ENCODE assay signal across 8 cellular contexts in genomic region chr6:68575765-68576439, GRCh38. TPM values are rescaled to one million over a fixed set of nuclear protein-coding genes. Genes with fewer than 3 reads are reported as not detected.
DNase-seq lines count a peak whose midpoint lies in the region; ATAC-seq and TF ChIP-seq lines count a peak whose summit lies in the region.

No MANE protein-coding gene starts in this region.

- DNase-seq in hepatocyte (ENCODE audit: low spot score) (peak; percentile 50), sciatic nerve (ENCODE audit: low spot score) (no peak), psoas muscle (no peak), NOMO-1 (lab: John Stamatoyannopoulos, UW; ENCODE audit: unreplicated experiment in 2 of 2) (no peak)
- no peak for DNase-seq in activated CD4-positive, alpha-beta T cell treated with anti-CD3 and anti-CD28 coated beads, Interleukin-2, amount 50 U/mL, for 48 hours

- no peaks in the 10 kb centered on the region for H4K20me1 ChIP-seq in OCI-LY3 (ENCODE audit: insufficient read depth, low read length)
- H4K20me1 ChIP-seq in hepatocyte (ENCODE audit: insufficient read depth, poor library complexity, severe bottlenecking) = no peaks in the 10 kb centered on the region

- WGBS in hepatocyte (ENCODE audit: low lambda C conversion rate, missing lambda C conversion rate) = 8% methylated on average over 7 of the region's 14 CpGs
- WGBS in psoas muscle, 3 donors = 5 to 16% (median 7%) methylated on average over 14 of the region's 14 CpGs

- H3K27me3 ChIP-seq in OCI-LY3 (ENCODE audit: low read depth, low read length) = no peaks in the 10 kb centered on the region
- H3K27me3 ChIP-seq in hepatocyte = no peaks in the 10 kb centered on the region
- peaks cover 0 to 3% (median 0%) of the 10 kb centered on the region in 3 donors for H3K27me3 ChIP-seq in psoas muscle (ENCODE audit: insufficient read depth in 3 of 3, low read length in 2 of 3)

- H3K9me2 ChIP-seq in hepatocyte (replicated peaks; ENCODE audit: insufficient read depth) = no peaks in the 10 kb centered on the region

- H3K36me3 ChIP-seq in OCI-LY3 (replicated peaks; ENCODE audit: low read depth, low read length) = no peaks in the 10 kb centered on the region
- no peaks in the 10 kb centered on the region for H3K36me3 ChIP-seq in hepatocyte (replicated peaks; ENCODE audit: insufficient read depth, low read depth)
- H3K36me3 ChIP-seq in psoas muscle (ENCODE audit: insufficient read depth in 1 of 2, low read depth in 1 of 2) = no peaks in the 10 kb centered on the region

- peak; percentile 43 for ATAC-seq in HG03432 (IDR thresholded peaks at IDR 0.05; ENCODE audit: unreplicated experiment)
- peak; percentile 49 for ATAC-seq in sciatic nerve
- ATAC-seq in psoas muscle = no peak
- no peak for ATAC-seq in HG03342 (IDR thresholded peaks at IDR 0.05; ENCODE audit: unreplicated experiment)

- no peak overlapping the region for H3K4me3 ChIP-seq in OCI-LY3 (ENCODE audit: low read length)
- no peak overlapping the region for H3K4me3 ChIP-seq in hepatocyte
- no peak overlapping the region for H3K4me3 ChIP-seq in psoas muscle

- H3K27ac ChIP-seq in OCI-LY3 (ENCODE audit: low read length) = no peak overlapping the region
- peak overlapping the region; percentile 17 for H3K27ac ChIP-seq in hepatocyte
- no peak overlapping the region for H3K27ac ChIP-seq in psoas muscle

- intact Hi-C loops in sciatic nerve (cut with DNase I) = no loop called here
- intact Hi-C loops in psoas muscle (cut with DNase I) = no loop called here

- H2AFZ ChIP-seq in OCI-LY3 (ENCODE audit: low read depth, low read length) (no peak overlapping the region), hepatocyte (peak overlapping the region; percentile 60)

- no peaks in the 10 kb centered on the region for H3K79me2 ChIP-seq in OCI-LY3 (ENCODE audit: low read length)
- H3K79me2 ChIP-seq in hepatocyte = no peaks in the 10 kb centered on the region

- no peak overlapping the region for H3K9ac ChIP-seq in OCI-LY3 (ENCODE audit: low read length)

- peak overlapping the region; percentile 38 for H3K4me2 ChIP-seq in OCI-LY3 (ENCODE audit: low read length)
- H3K4me2 ChIP-seq in hepatocyte = peak overlapping the region; percentile 73

- no peaks in the 10 kb centered on the region for H3K9me3 ChIP-seq in OCI-LY3 (ENCODE audit: insufficient read depth, low read length)
- H3K9me3 ChIP-seq in hepatocyte (ENCODE audit: low read depth) = no peaks in the 10 kb centered on the region
- H3K9me3 ChIP-seq in psoas muscle = no peaks in the 10 kb centered on the region

- TF ChIP-seq CTCF in OCI-LY3 (IDR thresholded peaks at IDR 0.05; ENCODE audit: low read depth, low read length) (no peak), hepatocyte (IDR thresholded peaks at IDR 0.05; ENCODE audit: poor library complexity) (no peak), psoas muscle (IDR thresholded peaks at IDR 0.05) (no peak)

- H3K4me1 ChIP-seq in OCI-LY3 (ENCODE audit: low read length) (peaks cover 24% of the 10 kb centered on the region), hepatocyte (ENCODE audit: insufficient read depth) (no peaks in the 10 kb centered on the region), psoas muscle (no peaks in the 10 kb centered on the region)

RNA-seq across cellular contexts. Expression of gene ADGRB3, which starts 59.2 kb away (rescaled TPM):
- 2.0 and 2.2 TPM in 2 replicates for total RNA-seq in hepatocyte
- polyA plus RNA-seq in hepatocyte = 0.17 and 0.83 TPM in 2 replicates
- total RNA-seq in sciatic nerve = 8.5 TPM
- total RNA-seq in psoas muscle = under 1 TPM; 0.20 to 0.39 (median 0.27) TPM
- under 1 TPM in 2 of 3 donors, not detected in 1; 0.10 to 0.14 TPM for polyA plus RNA-seq in psoas muscle

Comparison
In these comparisons a context has a peak if more than half of its experiments do, and no peak if none do; other contexts are left out.
1. ATAC-seq: peak in HG03432 (single experiment) and sciatic nerve (single experiment); none in psoas muscle (0 of 4) and HG03342 (single experiment).